ENCODE assay signal across 8 cellular contexts in the genomic region with DNA sequence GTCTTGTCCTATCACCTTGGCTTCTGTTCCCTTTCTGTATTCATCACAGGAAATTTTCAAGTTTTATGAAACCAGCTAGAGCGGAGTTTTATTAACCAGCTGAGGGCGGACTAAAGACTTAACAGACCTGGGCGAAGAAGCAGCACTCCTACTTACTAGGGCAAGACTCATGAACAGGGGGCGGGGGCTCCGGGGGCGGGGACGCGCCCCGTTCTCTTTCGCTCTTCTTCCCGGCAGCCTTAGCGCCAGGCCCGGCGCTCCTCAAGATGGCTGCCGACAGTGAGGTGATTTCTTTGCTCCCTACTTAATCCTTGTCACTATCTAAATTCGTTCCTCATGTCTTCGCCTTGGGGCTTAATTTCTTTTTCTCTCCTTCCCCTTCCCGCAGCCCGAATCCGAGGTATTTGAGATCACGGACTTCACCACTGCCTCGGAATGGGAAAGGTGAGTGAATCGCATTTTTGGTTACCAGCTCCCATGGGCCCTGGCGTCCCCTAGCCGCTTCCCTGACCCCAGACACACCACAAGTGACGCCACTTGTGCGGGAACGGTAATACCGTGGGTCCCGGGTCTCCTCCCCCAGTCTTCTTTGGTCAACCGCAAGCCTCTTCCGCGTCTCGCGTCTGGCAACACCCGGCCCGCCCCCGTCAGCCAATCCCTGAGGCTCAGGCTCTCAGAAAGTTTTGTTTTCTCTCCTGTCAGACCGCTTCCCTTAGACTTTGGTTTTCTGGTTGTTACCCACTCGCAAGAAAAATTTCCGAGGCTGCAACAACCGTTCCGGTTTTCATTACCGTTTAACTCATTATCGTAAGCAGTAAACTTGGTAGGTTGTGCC. TPM values are rescaled to one million over a fixed set of nuclear protein-coding genes. Genes with fewer than 3 reads are reported as not detected.
DNase-seq lines count a peak whose midpoint lies in the region; ATAC-seq and TF ChIP-seq lines count a peak whose summit lies in the region.

RAB3GAP1 (plus strand) TSS at position 251 of the 835 bp plus-strand sequence; CDS start at position 267, 16 bp downstream.

- ATAC-seq in GM19025 (IDR thresholded peaks at IDR 0.05; ENCODE audit: low read depth, unreplicated experiment) (peak; percentile 77), HG03280 (IDR thresholded peaks at IDR 0.05; ENCODE audit: unreplicated experiment) (peak; percentile 78)

- peak within 1 kb of the TSS; percentile 97 for H3K4me3 ChIP-seq in kidney epithelial cell (ENCODE audit: low read depth, low read length)

- no peaks in the 10 kb centered on the region for H3K36me3 ChIP-seq in kidney epithelial cell (ENCODE audit: control insufficient read depth, insufficient read depth, low read length)

- DNase-seq in AG09319 (ENCODE audit: extremely low read depth, low read depth) (peak; percentile 59), NCI-H510A (lab: John Stamatoyannopoulos, UW) (peak; percentile 51), cerebellum (ENCODE audit: low spot score) (peak; percentile 83), kidney epithelial cell (ENCODE audit: low read depth) (peak; percentile 43)
- DNase-seq in activated CD4-positive, alpha-beta T cell treated with anti-CD3 and anti-CD28 coated beads for 1 hour = peak; percentile 87
- DNase-seq in stimulated activated CD4-positive, alpha-beta T cell treated with anti-CD3 and anti-CD28 coated beads, Interleukin-15, amount 100 ng/mL, for 24 hours = peak; percentile 94

- TF ChIP-seq CTCF in AG09319 (IDR thresholded peaks at IDR 0.05; ENCODE audit: low read depth, low read length) (no peak), kidney epithelial cell (IDR thresholded peaks at IDR 0.05; ENCODE audit: insufficient read depth, low read length, poor library complexity, severe bottlenecking) (no peak)

- no peaks in the 10 kb centered on the region for H3K27me3 ChIP-seq in kidney epithelial cell (ENCODE audit: control insufficient read depth, insufficient read depth, low read length)

RNA-seq across cellular contexts. Expression of gene RAB3GAP1, which starts in this region (rescaled TPM):
- total RNA-seq in cerebellum (75.1 TPM), kidney epithelial cell (43.8 and 48.2 TPM in 2 replicates)

Comparison
In these comparisons a context has a peak if more than half of its experiments do, and no peak if none do; other contexts are left out.
1. Peak in every context shown above with its lines: DNase-seq, ATAC-seq and H3K4me3 ChIP-seq.
2. DNase-seq: peak in every context shown above with its lines; median percentile 94 in stimulated activated CD4-positive, alpha-beta T cell treated with anti-CD3 and anti-CD28 coated beads, Interleukin-15, amount 100 ng/mL, for 24 hours; 87 in activated CD4-positive, alpha-beta T cell treated with anti-CD3 and anti-CD28 coated beads for 1 hour; 83 in cerebellum; 59 in AG09319; 51 in NCI-H510A; 43 in kidney epithelial cell.